In genomic region chr12:112126000-112126431, GRCh38 we compare ENCODE assay signal across 8 cellular contexts. TPM values are rescaled to one million over a fixed set of nuclear protein-coding genes. Genes with fewer than 3 reads are reported as not detected.
DNase-seq lines count a peak whose midpoint lies in the region; ATAC-seq and TF ChIP-seq lines count a peak whose summit lies in the region.

No MANE protein-coding gene starts in this region.

- H3K27ac ChIP-seq in layer of hippocampus (ENCODE audit: low read depth, low read length) (peak overlapping the region; percentile 85), testis (peak overlapping the region; percentile 81 to 90)

- WGBS in testis, 2 donors = 1% methylated on average over 14 to 25 of the region's 25 CpGs

- no peak for TF ChIP-seq POLR2A in testis (IDR thresholded peaks at IDR 0.05)

- H3K4me1 Mint-ChIP-seq in activated naive CD8-positive, alpha-beta T cell treated with anti-CD3 and anti-CD28 coated beads, Interleukin-2, amount 10 ng/mL, durations not matched to agents 7 days and 5 days = peaks cover 38% of the 10 kb centered on the region

- no peaks in the 10 kb centered on the region for H3K36me3 ChIP-seq in testis (ENCODE audit: low read depth, missing control alignments)

- H3K9me3 Mint-ChIP-seq in activated naive CD8-positive, alpha-beta T cell treated with anti-CD3 and anti-CD28 coated beads, Interleukin-2, amount 10 ng/mL, durations not matched to agents 7 days and 5 days = no peaks in the 10 kb centered on the region

- POLR2A ChIA-PET in activated naive CD8-positive, alpha-beta T cell treated with anti-CD3 and anti-CD28 coated beads, Interleukin-2, amount 10 ng/mL, durations not matched to agents 7 days and 5 days (lab: Charles Lee) = interaction anchor here (0.7 to 8.8 kb wide), 9 partner anchors 11 to 133 kb away, joined by 3 to 146 read pairs (median 5); partner anchors contain the start of genes ERP29, NAA25 and TMEM116

- TF ChIP-seq CTCF in testis (IDR thresholded peaks at IDR 0.05) = no peak

- peaks cover 4% of the 10 kb centered on the region for H3K27me3 Mint-ChIP-seq in activated naive CD8-positive, alpha-beta T cell treated with anti-CD3 and anti-CD28 coated beads, Interleukin-2, amount 10 ng/mL, durations not matched to agents 7 days and 5 days

- DNase-seq in activated effector memory CD4-positive, alpha-beta T cell treated with anti-CD3 and anti-CD28 coated beads, Interleukin-2, amount 50 U/mL, for 16 hours = peak; percentile 63
- DNase-seq in activated effector memory CD4-positive, alpha-beta T cell treated with Interleukin-2 at 50 U/mL for 16 hours = no peak
- DNase-seq in activated naive CD8-positive, alpha-beta T cell treated with anti-CD3 and anti-CD28 coated beads, Interleukin-2, amount 10 ng/mL, durations not matched to agents 7 days and 5 days = peak; percentile 38
- DNase-seq in testis (no peak), NCI-H510A (lab: John Stamatoyannopoulos, UW) (no peak), HPDE6-E6E7 (ENCODE audit: extremely low spot score) (no peak)
- no peak for DNase-seq in stimulated activated CD4-positive, alpha-beta T cell treated with anti-CD3 and anti-CD28 coated beads, Interleukin-4, amount 100 ng/mL, for 4 hours

- ATAC-seq in activated naive CD8-positive, alpha-beta T cell treated with anti-CD3 and anti-CD28 coated beads, Interleukin-2, amount 10 ng/mL, durations not matched to agents 7 days and 5 days (ENCODE audit: low read depth) = no peak

- H3K27me3 ChIP-seq in layer of hippocampus (ENCODE audit: control insufficient read depth, insufficient read depth, low read length) (no peaks in the 10 kb centered on the region), testis (no peaks in the 10 kb centered on the region)

- H3K4me3 Mint-ChIP-seq in activated naive CD8-positive, alpha-beta T cell treated with anti-CD3 and anti-CD28 coated beads, Interleukin-2, amount 10 ng/mL, durations not matched to agents 7 days and 5 days = peak overlapping the region; percentile 87

- H3K36me3 Mint-ChIP-seq in activated naive CD8-positive, alpha-beta T cell treated with anti-CD3 and anti-CD28 coated beads, Interleukin-2, amount 10 ng/mL, durations not matched to agents 7 days and 5 days = peaks cover 7% of the 10 kb centered on the region

- intact Hi-C loops in testis (cut with DNase I; ENCODE audit: low total_unique reads) = no loop called here

- H3K9me3 ChIP-seq in testis = no peaks in the 10 kb centered on the region

- H3K27ac Mint-ChIP-seq in activated naive CD8-positive, alpha-beta T cell treated with anti-CD3 and anti-CD28 coated beads, Interleukin-2, amount 10 ng/mL, durations not matched to agents 7 days and 5 days = peak overlapping the region; percentile 84

- peaks cover 11% of the 10 kb centered on the region for H3K4me1 ChIP-seq in testis

- H3K4me3 ChIP-seq in testis = peak overlapping the region; percentile 84 to 95

RNA-seq across cellular contexts. Expression of gene TRAFD1, which starts 0.7 kb away (rescaled TPM):
- 10 to 100 TPM; 69.7 to 70.3 TPM for total RNA-seq in activated naive CD8-positive, alpha-beta T cell treated with anti-CD3 and anti-CD28 coated beads, Interleukin-2, amount 10 ng/mL, durations not matched to agents 7 days and 5 days
- 10 to 100 TPM; 46.6 to 53.6 TPM for total RNA-seq in testis
- polyA plus RNA-seq in testis (ENCODE audit: insufficient read depth, low read depth, low replicate concordance) = 77.3 TPM

RNA-seq across cellular contexts. Expression of gene NAA25, which starts 17.4 kb away (rescaled TPM):
- 10 to 100 TPM; 26.0 to 28.5 TPM for total RNA-seq in activated naive CD8-positive, alpha-beta T cell treated with anti-CD3 and anti-CD28 coated beads, Interleukin-2, amount 10 ng/mL, durations not matched to agents 7 days and 5 days
- 10 to 100 TPM; 28.2 to 31.8 TPM for total RNA-seq in testis
- 15.2 TPM for polyA plus RNA-seq in testis (ENCODE audit: insufficient read depth, low read depth, low replicate concordance)

Comparison
In these comparisons a context has a peak if more than half of its experiments do, and no peak if none do; other contexts are left out.
1. DNase-seq: peak in activated effector memory CD4-positive, alpha-beta T cell treated with anti-CD3 and anti-CD28 coated beads, Interleukin-2, amount 50 U/mL, for 16 hours (single experiment) and activated naive CD8-positive, alpha-beta T cell treated with anti-CD3 and anti-CD28 coated beads, Interleukin-2, amount 10 ng/mL, durations not matched to agents 7 days and 5 days (single experiment); none in activated effector memory CD4-positive, alpha-beta T cell treated with Interleukin-2 at 50 U/mL for 16 hours (single experiment), testis (single experiment), NCI-H510A (single experiment), HPDE6-E6E7 (single experiment) and stimulated activated CD4-positive, alpha-beta T cell treated with anti-CD3 and anti-CD28 coated beads, Interleukin-4, amount 100 ng/mL, for 4 hours (0 of 2).